17 cellular contexts compared by ENCODE assay signal in the genomic region with DNA sequence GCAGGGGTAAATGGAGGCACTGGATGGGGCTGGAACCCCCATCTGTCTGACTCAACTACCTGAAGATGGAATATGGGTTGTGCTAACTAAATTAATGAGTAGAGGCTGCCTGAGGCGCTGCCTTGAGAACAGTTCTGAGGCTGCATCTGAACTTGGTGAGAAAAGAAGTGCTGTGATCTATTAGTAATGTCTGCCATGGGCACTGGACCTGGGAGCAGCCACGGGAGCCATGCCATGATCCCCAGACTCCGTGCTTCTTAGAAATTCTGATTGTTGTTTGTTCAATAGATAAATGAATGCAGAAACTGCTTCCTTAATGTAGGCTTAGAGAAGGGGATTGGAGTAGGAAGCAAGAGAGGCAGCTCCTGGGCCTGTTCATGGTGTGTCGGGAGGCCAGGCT.
DNase-seq lines count a peak whose midpoint lies in the region; ATAC-seq, FAIRE-seq and TF ChIP-seq lines count a peak whose summit lies in the region.
"Had no signal": no experiment of that assay in that cellular context is flagged by ENCODE, and none has a peak within 500 bp of the region (broad histone marks: within the 10 kb centered on the region; RNA-seq: fewer than 3 reads in every experiment).

No MANE protein-coding gene starts in this region.

- H3K27me3 Mint-ChIP-seq in chondrocyte (ENCODE audit: low read depth), result no peaks in the 10 kb centered on the region
- H3K27me3 Mint-ChIP-seq in neural crest cell (ENCODE audit: low read depth), result no peaks in the 10 kb centered on the region
- H3K27me3 Mint-ChIP-seq in effector memory CD8-positive, alpha-beta T cell, result peaks cover 24 to 44% of the 10 kb centered on the region in 2 donors

- no peaks in the 10 kb centered on the region for H3K79me2 ChIP-seq in K562 (ENCODE audit: control insufficient read depth, insufficient read depth, low read length)

- FAIRE-seq in K562 (lab: Jason Lieb, UNC), result no peak
- FAIRE-seq: A549, GM19239, H1, HTR-8/SVneo had no signal

- H3K36me3 ChIP-seq in K562 (ENCODE audit: control insufficient read depth, insufficient read depth, low read length), result no peaks in the 10 kb centered on the region
- H3K36me3 ChIP-seq: BE2C, HAP-1 had no signal

- in situ Hi-C loops in K562 (cut with MboI), result no loop called here

- H3K4me2 ChIP-seq in K562 (ENCODE audit: insufficient read depth, low read length), result no peak overlapping the region
- H3K4me2 ChIP-seq: A549 had no signal

- H3K9me3 ChIP-seq in K562 (replicated peaks; ENCODE audit: control insufficient read depth, insufficient read depth, low read depth, low read length), result no peaks in the 10 kb centered on the region; the same call in 1 of the 2 replicates
- H3K9me3 ChIP-seq: A549, BE2C, HAP-1 had no signal

- H3K4me3 ChIP-seq in K562, result no peak overlapping the region
- H3K4me3 ChIP-seq: A549, HAP-1 had no signal

- H3K27me3 ChIP-seq in K562 (ENCODE audit: control insufficient read depth in 2 of 2, insufficient read depth in 2 of 2, low read length in 2 of 2), result no peaks in the 10 kb centered on the region
- H3K27me3 ChIP-seq: BE2C had no signal

- no peaks in the 10 kb centered on the region; a peak in 1 of 5 replicates for H3K4me1 ChIP-seq in K562 (replicated peaks in 1 of 2; ENCODE audit: control insufficient read depth in 2 of 2, insufficient read depth in 2 of 2, low read length in 2 of 2)
- H3K4me1 ChIP-seq: A549, BE2C, HAP-1 had no signal

- H2AFZ ChIP-seq in K562 (ENCODE audit: low read depth, low read length), result no peak overlapping the region

- intact Hi-C loops in K562 (cut with micrococcal nuclease), result no loop called here

- H3K27ac ChIP-seq in K562 (ENCODE audit: extremely low read depth, low read depth, low read length) (no peak overlapping the region), temporal lobe (ENCODE audit: low read depth, low read length) (peak overlapping the region; percentile 40)
- H3K27ac ChIP-seq: A549 had no signal

- H3K4me3 Mint-ChIP-seq in chondrocyte (ENCODE audit: unreplicated experiment) (no peak overlapping the region), neural crest cell (no peak overlapping the region)
- no peak overlapping the region for H3K4me3 Mint-ChIP-seq in effector memory CD8-positive, alpha-beta T cell
- H3K4me3 Mint-ChIP-seq: CD14-positive monocyte, HFFc6 had no signal

- no peak for DNase-seq in K562 (ENCODE audit: extremely low read depth in 1 of 4, low spot score in 3 of 4)
- peak; percentile 25 for DNase-seq in chondrocyte (ENCODE audit: low spot score)
- no peak for DNase-seq in neural crest cell (ENCODE audit: low read depth, low spot score)
- DNase-seq in effector memory CD8-positive, alpha-beta T cell, result no peak
- no peak for DNase-seq in amniotic stem cell (lab: John Stamatoyannopoulos, UW)
- DNase-seq: BE2C, DMS53, GF-D8, HFFc6 had no signal

- H3K9ac ChIP-seq in K562 (ENCODE audit: insufficient read depth in 1 of 2, low read depth in 2 of 2, low read length in 2 of 2), result no peak overlapping the region

- no peak for TF ChIP-seq CTCF in K562 (IDR thresholded peaks at IDR 0.05 in 2 of 3, conservative IDR thresholded peaks at IDR 0.05 in 1 of 3; ENCODE audit: insufficient read depth in 2 of 3, low read depth in 1 of 3, low read length in 3 of 3)
- TF ChIP-seq CTCF in chondrocyte (IDR thresholded peaks at IDR 0.05), result no peak
- no peak for TF ChIP-seq CTCF in neural crest cell (conservative IDR thresholded peaks at IDR 0.05)

- H3K9me3 Mint-ChIP-seq in chondrocyte (ENCODE audit: low read depth), result peaks cover 4% of the 10 kb centered on the region
- no peaks in the 10 kb centered on the region for H3K9me3 Mint-ChIP-seq in neural crest cell
- H3K9me3 Mint-ChIP-seq in effector memory CD8-positive, alpha-beta T cell, result peaks cover 0 to 5% of the 10 kb centered on the region in 2 donors

- ATAC-seq in K562, result no peak
- no peak for ATAC-seq in effector memory CD8-positive, alpha-beta T cell (replicated peaks)
- no peak for ATAC-seq in GM19397 (IDR thresholded peaks at IDR 0.05; ENCODE audit: unreplicated experiment)
- ATAC-seq: A549 had no signal

- H3K4me1 Mint-ChIP-seq in chondrocyte (ENCODE audit: low read depth), result peaks cover 23% of the 10 kb centered on the region
- H3K4me1 Mint-ChIP-seq in neural crest cell, result peaks cover 12% of the 10 kb centered on the region
- H3K4me1 Mint-ChIP-seq in effector memory CD8-positive, alpha-beta T cell (ENCODE audit: low read depth in 2 of 2), result no peaks in the 10 kb centered on the region
- H3K4me1 Mint-ChIP-seq: CD14-positive monocyte had no signal

- no TSS peak for BruUV-seq in K562 (replicated peaks; lab: Mats Ljungman, UMichigan)

- no peaks in the 10 kb centered on the region for H3K9me1 ChIP-seq in K562 (ENCODE audit: control insufficient read depth, insufficient read depth, low read length)

- no peaks in the 10 kb centered on the region for H4K20me1 ChIP-seq in K562 (replicated peaks; ENCODE audit: control insufficient read depth, insufficient read depth, low read length)

- POLR2A ChIA-PET in K562 (lab: Yijun Ruan, JAX), result interaction anchor here (1.0 kb wide), 1 partner anchor 16 kb away, joined by 3 read pairs; no protein-coding TSS in a partner anchor

- CTCF ChIA-PET in K562 (lab: Yijun Ruan, JAX; ENCODE audit: low intra/inter-chr PET ratio), result no interaction called here

- no peak for TF ChIP-seq EP300 in K562 (IDR thresholded peaks at IDR 0.05; ENCODE audit: low read length)

- H3K36me3 Mint-ChIP-seq in chondrocyte (ENCODE audit: low read depth) (peaks cover 2% of the 10 kb centered on the region), neural crest cell (ENCODE audit: low read depth) (no peaks in the 10 kb centered on the region)
- H3K36me3 Mint-ChIP-seq in effector memory CD8-positive, alpha-beta T cell (ENCODE audit: insufficient read depth), result no peaks in the 10 kb centered on the region
- H3K36me3 Mint-ChIP-seq: CD14-positive monocyte had no signal

- WGBS in K562 (ENCODE audit: insufficient coverage, low coverage, missing lambda C conversion rate), result 0% methylated on average over 4 of the region's 4 CpGs

- no peak for TF ChIP-seq RAD21 in K562 (CRISPR knock-in tag; conservative IDR thresholded peaks at IDR 0.05 in 1 of 2, IDR thresholded peaks at IDR 0.05 in 1 of 2)

- TF ChIP-seq POLR2A in K562 (conservative IDR thresholded peaks at IDR 0.05), result no peak

- H3K27ac Mint-ChIP-seq in chondrocyte (ENCODE audit: unreplicated experiment) (peak overlapping the region; percentile 73), neural crest cell (ENCODE audit: unreplicated experiment) (peak overlapping the region; percentile 2)
- H3K27ac Mint-ChIP-seq in effector memory CD8-positive, alpha-beta T cell, result no peak overlapping the region
- H3K27ac Mint-ChIP-seq: CD14-positive monocyte, HFFc6 had no signal

TF ChIP-seq in K562, 482 proteins besides CTCF, POLR2A, EP300 and RAD21:
- TF ChIP-seq ZBTB17 (CRISPR knock-in tag; IDR thresholded peaks at IDR 0.05) (peak; percentile 83), ZNF23 (CRISPR knock-in tag; IDR thresholded peaks at IDR 0.05) (peak; percentile 62; the same call in 1 of the 2 replicates), PTBP1 (IDR thresholded peaks at IDR 0.05; ENCODE audit: low read depth, low read length) (no peak)
- TF ChIP-seq, protein P1, sequence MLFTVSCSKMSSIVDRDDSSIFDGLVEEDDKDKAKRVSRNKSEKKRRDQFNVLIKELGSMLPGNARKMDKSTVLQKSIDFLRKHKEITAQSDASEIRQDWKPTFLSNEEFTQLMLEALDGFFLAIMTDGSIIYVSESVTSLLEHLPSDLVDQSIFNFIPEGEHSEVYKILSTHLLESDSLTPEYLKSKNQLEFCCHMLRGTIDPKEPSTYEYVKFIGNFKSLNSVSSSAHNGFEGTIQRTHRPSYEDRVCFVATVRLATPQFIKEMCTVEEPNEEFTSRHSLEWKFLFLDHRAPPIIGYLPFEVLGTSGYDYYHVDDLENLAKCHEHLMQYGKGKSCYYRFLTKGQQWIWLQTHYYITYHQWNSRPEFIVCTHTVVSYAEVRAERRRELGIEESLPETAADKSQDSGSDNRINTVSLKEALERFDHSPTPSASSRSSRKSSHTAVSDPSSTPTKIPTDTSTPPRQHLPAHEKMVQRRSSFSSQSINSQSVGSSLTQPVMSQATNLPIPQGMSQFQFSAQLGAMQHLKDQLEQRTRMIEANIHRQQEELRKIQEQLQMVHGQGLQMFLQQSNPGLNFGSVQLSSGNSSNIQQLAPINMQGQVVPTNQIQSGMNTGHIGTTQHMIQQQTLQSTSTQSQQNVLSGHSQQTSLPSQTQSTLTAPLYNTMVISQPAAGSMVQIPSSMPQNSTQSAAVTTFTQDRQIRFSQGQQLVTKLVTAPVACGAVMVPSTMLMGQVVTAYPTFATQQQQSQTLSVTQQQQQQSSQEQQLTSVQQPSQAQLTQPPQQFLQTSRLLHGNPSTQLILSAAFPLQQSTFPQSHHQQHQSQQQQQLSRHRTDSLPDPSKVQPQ (CRISPR knock-in tag; IDR thresholded peaks at IDR 0.05; ENCODE audit: borderline replicate concordance), result no peak

Comparison
In these comparisons a context has a peak if more than half of its experiments do, and no peak if none do; other contexts are left out.
1. H3K27ac Mint-ChIP-seq: peak in chondrocyte (single experiment) and neural crest cell (single experiment); none in effector memory CD8-positive, alpha-beta T cell (0 of 2).